ENCODE assay signal across 16 cellular contexts in the genomic region with DNA sequence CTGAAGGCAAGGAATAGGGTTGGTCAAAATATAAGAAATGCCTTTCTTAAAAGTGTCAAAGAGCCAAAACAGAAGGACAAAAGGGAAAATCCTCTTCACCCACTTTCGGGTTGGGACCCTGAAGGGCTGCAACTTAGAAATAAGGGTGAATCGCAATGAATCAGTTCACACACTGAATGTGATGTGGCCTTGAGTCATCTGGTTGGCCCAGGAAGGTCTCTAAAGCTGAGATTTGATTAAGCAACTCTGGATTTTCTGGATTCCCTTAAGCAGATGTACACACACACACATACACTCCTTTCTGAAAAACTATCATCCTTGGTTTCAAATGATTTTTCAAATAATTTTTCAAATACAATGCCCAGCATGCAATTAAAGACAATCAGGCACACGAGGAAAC. TPM values are rescaled to one million over a fixed set of nuclear protein-coding genes. Genes with fewer than 3 reads are reported as not detected.
A peak's percentile ranks its signal among the peaks of the same experiment; 100 is the strongest.
DNase-seq lines count a peak whose midpoint lies in the region; ATAC-seq, FAIRE-seq and TF ChIP-seq lines count a peak whose summit lies in the region.
"Had no signal": no experiment of that assay in that cellular context is flagged by ENCODE, and none has a peak within 500 bp of the region (broad histone marks: within the 10 kb centered on the region; RNA-seq: fewer than 3 reads in every experiment).

No MANE protein-coding gene starts in this region.

- TF ChIP-seq RAD21 in SK-N-SH (IDR thresholded peaks at IDR 0.05; ENCODE audit: low read length) = no peak

- in situ Hi-C loops in KBM-7 (cut with MboI; ENCODE audit: low pct_unique_long_range_greater_than_20kb, low sequenced_read_pairs) = no loop called here

- POLR2A ChIA-PET in SK-N-SH (lab: Yijun Ruan, JAX) = no interaction called here

- peak overlapping the region in 1 of 2 experiments; percentile 25; a peak in 1 of 4 replicates for H3K27ac ChIP-seq in SK-N-SH (ENCODE audit: low read depth in 2 of 2, low read length in 1 of 2)
- H3K27ac ChIP-seq: parathyroid adenoma, vagina had no signal

- no peak for TF ChIP-seq POLR2A in H54 (IDR thresholded peaks at IDR 0.05; ENCODE audit: low read depth, low read length)

- WGBS in SK-N-SH (ENCODE audit: low lambda C conversion rate) = 15% methylated on average over 3 of the region's 3 CpGs

- no peaks in the 10 kb centered on the region for H3K27me3 Mint-ChIP-seq in activated naive CD4-positive, alpha-beta T cell treated with anti-CD3 and anti-CD28 coated beads for 36 hours (ENCODE audit: low read depth)
- H3K27me3 Mint-ChIP-seq in activated naive CD4-positive, alpha-beta T cell treated with anti-CD3 and anti-CD28 coated beads, Interleukin-2, amount 10 ng/mL, durations not matched to agents 7 days and 5 days = no peaks in the 10 kb centered on the region
- no peaks in the 10 kb centered on the region for H3K27me3 Mint-ChIP-seq in stimulated activated naive CD8-positive, alpha-beta T cell treated with anti-CD3 and anti-CD28 coated beads, Interleukin-15, amount 100 ng/mL, for 72 hours
- H3K27me3 Mint-ChIP-seq: activated B cell treated with CpG ODN at 0.5 μM for 24 hours had no signal

- CTCF ChIA-PET in activated naive CD4-positive, alpha-beta T cell treated with anti-CD3 and anti-CD28 coated beads for 36 hours (lab: Charles Lee) = no interaction called here
- CTCF ChIA-PET in activated naive CD4-positive, alpha-beta T cell treated with anti-CD3 and anti-CD28 coated beads, Interleukin-2, amount 10 ng/mL, durations not matched to agents 7 days and 5 days (lab: Charles Lee) = no interaction called here
- CTCF ChIA-PET in SK-N-SH (lab: Yijun Ruan, JAX) = interaction anchor here (0.7 kb wide), 1 partner anchor 107 kb away, joined by 3 read pairs; no protein-coding TSS in a partner anchor

- no peaks in the 10 kb centered on the region for H3K9me3 ChIP-seq in SK-N-SH
- H3K9me3 ChIP-seq: vagina had no signal

- H3K4me3 ChIP-seq in SK-N-SH (ENCODE audit: low read depth in 2 of 2, low read length in 1 of 2) = no peak overlapping the region
- H3K4me3 ChIP-seq: BLaER1 treated with 17β-estradiol and CSF1 and Interleukin-3, amounts not matched to agents 10 nM and 100 nM; vagina had no signal

- intact Hi-C loops in activated naive CD4-positive, alpha-beta T cell treated with anti-CD3 and anti-CD28 coated beads for 36 hours (cut with micrococcal nuclease) = loop anchor here (1.0 kb wide), 1 partner anchor 11 kb away; no protein-coding TSS in a partner anchor

- ATAC-seq in stimulated activated naive CD8-positive, alpha-beta T cell treated with anti-CD3 and anti-CD28 coated beads, Interleukin-15, amount 100 ng/mL, for 72 hours = peak; percentile 67
- ATAC-seq: Right ventricle myocardium inferior had no signal

- peaks cover 1% of the 10 kb centered on the region for H3K36me3 Mint-ChIP-seq in activated naive CD4-positive, alpha-beta T cell treated with anti-CD3 and anti-CD28 coated beads for 36 hours (ENCODE audit: low read depth)
- H3K36me3 Mint-ChIP-seq in activated naive CD4-positive, alpha-beta T cell treated with anti-CD3 and anti-CD28 coated beads, Interleukin-2, amount 10 ng/mL, durations not matched to agents 7 days and 5 days = no peaks in the 10 kb centered on the region

- H3K4me3 Mint-ChIP-seq in activated naive CD4-positive, alpha-beta T cell treated with anti-CD3 and anti-CD28 coated beads for 36 hours = no peak overlapping the region
- H3K4me3 Mint-ChIP-seq in activated naive CD4-positive, alpha-beta T cell treated with anti-CD3 and anti-CD28 coated beads, Interleukin-2, amount 10 ng/mL, durations not matched to agents 7 days and 5 days = no peak overlapping the region
- H3K4me3 Mint-ChIP-seq in stimulated activated naive CD8-positive, alpha-beta T cell treated with anti-CD3 and anti-CD28 coated beads, Interleukin-15, amount 100 ng/mL, for 72 hours = no peak overlapping the region
- H3K4me3 Mint-ChIP-seq: activated B cell treated with CpG ODN at 0.5 μM for 24 hours, H9 had no signal

- H3K27ac Mint-ChIP-seq in activated naive CD4-positive, alpha-beta T cell treated with anti-CD3 and anti-CD28 coated beads for 36 hours = no peak overlapping the region
- no peak overlapping the region for H3K27ac Mint-ChIP-seq in activated naive CD4-positive, alpha-beta T cell treated with anti-CD3 and anti-CD28 coated beads, Interleukin-2, amount 10 ng/mL, durations not matched to agents 7 days and 5 days
- no peak overlapping the region for H3K27ac Mint-ChIP-seq in stimulated activated naive CD8-positive, alpha-beta T cell treated with anti-CD3 and anti-CD28 coated beads, Interleukin-15, amount 100 ng/mL, for 72 hours
- H3K27ac Mint-ChIP-seq: activated B cell treated with CpG ODN at 0.5 μM for 24 hours had no signal

- TF ChIP-seq CTCF in SK-N-SH (IDR thresholded peaks at IDR 0.05) = no peak

- no peaks in the 10 kb centered on the region for H3K27me3 ChIP-seq in SK-N-SH (ENCODE audit: insufficient read depth)
- H3K27me3 ChIP-seq: vagina had no signal

- peaks cover 31% of the 10 kb centered on the region; the same call in 1 of the 2 replicates for H3K79me2 ChIP-seq in SK-N-SH (ENCODE audit: insufficient read depth)

- no peak for TF ChIP-seq EP300 in SK-N-SH (IDR thresholded peaks at IDR 0.05; ENCODE audit: borderline replicate concordance in 1 of 2, low read depth in 1 of 2, low read length in 1 of 2)

- no peaks in the 10 kb centered on the region for H3K4me1 ChIP-seq in SK-N-SH (ENCODE audit: control insufficient read depth in 1 of 2, insufficient read depth in 2 of 2, low read depth in 1 of 2, low read length in 1 of 2)
- H3K4me1 ChIP-seq: parathyroid adenoma, vagina had no signal

- H3K9ac ChIP-seq in SK-N-SH = no peak overlapping the region
- H3K9ac ChIP-seq: BLaER1 treated with 17β-estradiol and CSF1 and Interleukin-3, amounts not matched to agents 10 nM and 100 nM; parathyroid adenoma had no signal

- peaks cover 41% of the 10 kb centered on the region for H3K4me1 Mint-ChIP-seq in activated naive CD4-positive, alpha-beta T cell treated with anti-CD3 and anti-CD28 coated beads for 36 hours (ENCODE audit: low read depth)
- no peaks in the 10 kb centered on the region for H3K4me1 Mint-ChIP-seq in activated naive CD4-positive, alpha-beta T cell treated with anti-CD3 and anti-CD28 coated beads, Interleukin-2, amount 10 ng/mL, durations not matched to agents 7 days and 5 days
- peaks cover 28% of the 10 kb centered on the region for H3K4me1 Mint-ChIP-seq in stimulated activated naive CD8-positive, alpha-beta T cell treated with anti-CD3 and anti-CD28 coated beads, Interleukin-15, amount 100 ng/mL, for 72 hours

- no peak overlapping the region for H2AFZ ChIP-seq in SK-N-SH (ENCODE audit: low read depth)
- H2AFZ ChIP-seq: parathyroid adenoma had no signal

- H3K9me2 ChIP-seq in SK-N-SH = no peaks in the 10 kb centered on the region

- H3K4me2 ChIP-seq in SK-N-SH = peak overlapping the region; percentile 39; the same call in 1 of the 2 replicates

- DNase-seq in activated naive CD4-positive, alpha-beta T cell treated with anti-CD3 and anti-CD28 coated beads for 36 hours = peak; percentile 37
- no peak for DNase-seq in activated naive CD4-positive, alpha-beta T cell treated with anti-CD3 and anti-CD28 coated beads, Interleukin-2, amount 10 ng/mL, durations not matched to agents 7 days and 5 days
- no peak for DNase-seq in SK-N-SH
- peak; percentile 32 for DNase-seq in fibroblast of the conjunctiva (ENCODE audit: low read depth)
- no peak for DNase-seq in stimulated activated naive CD8-positive, alpha-beta T cell treated with anti-CD3 and anti-CD28 coated beads, Interleukin-15, amount 100 ng/mL, for 72 hours
- no peak for DNase-seq in KBM-7
- no peak for DNase-seq in H54 (ENCODE audit: insufficient read length, low spot score)
- DNase-seq in T-helper 9 cell = no peak
- DNase-seq: activated B cell treated with CpG ODN at 0.5 μM for 24 hours, H9, left cardiac atrium, MM.1S had no signal

- 0 out of 2 replicates have a peak, but pooled peaks cover 5% of the 10 kb centered on the region for H4K20me1 ChIP-seq in SK-N-SH (ENCODE audit: insufficient read depth)

- FAIRE-seq in H54 (lab: Jason Lieb, UNC) = no peak

- H3F3A ChIP-seq in SK-N-SH (replicated peaks; ENCODE audit: insufficient read depth) = no peaks in the 10 kb centered on the region

- peaks cover 0 to 3% of the 10 kb centered on the region in 2 experiments for H3K36me3 ChIP-seq in SK-N-SH (replicated peaks in 1 of 2; ENCODE audit: control insufficient read depth in 1 of 2, insufficient read depth in 2 of 2, low read length in 1 of 2)
- H3K36me3 ChIP-seq: vagina had no signal

- H3K9me3 Mint-ChIP-seq in activated naive CD4-positive, alpha-beta T cell treated with anti-CD3 and anti-CD28 coated beads for 36 hours = no peaks in the 10 kb centered on the region
- no peaks in the 10 kb centered on the region for H3K9me3 Mint-ChIP-seq in activated naive CD4-positive, alpha-beta T cell treated with anti-CD3 and anti-CD28 coated beads, Interleukin-2, amount 10 ng/mL, durations not matched to agents 7 days and 5 days
- H3K9me3 Mint-ChIP-seq in stimulated activated naive CD8-positive, alpha-beta T cell treated with anti-CD3 and anti-CD28 coated beads, Interleukin-15, amount 100 ng/mL, for 72 hours = no peaks in the 10 kb centered on the region
- H3K9me3 Mint-ChIP-seq: activated B cell treated with CpG ODN at 0.5 μM for 24 hours had no signal

TF ChIP-seq in SK-N-SH, 30 proteins besides CTCF, POLR2A, EP300 and RAD21 (continues in another document):
- peak; percentile 59; the same call in 1 of the 2 replicates for TF ChIP-seq FOSL2 (IDR thresholded peaks at IDR 0.05; ENCODE audit: borderline replicate concordance, low read depth)

RNA-seq across cellular contexts. Expression of gene TAB3, which starts 13.1 kb away (rescaled TPM):
- total RNA-seq in activated naive CD4-positive, alpha-beta T cell treated with anti-CD3 and anti-CD28 coated beads for 36 hours = 10 to 100 TPM; 13.6 to 15.7 TPM
- 9.2 and 13.1 TPM in 2 replicates for polyA plus RNA-seq in SK-N-SH (2012; rRNA removed)
- 11.8 and 12.5 TPM in 2 replicates for polyA plus RNA-seq in SK-N-SH (2012; cell fraction: cytosol; rRNA removed)
- 8.1 and 17.8 TPM in 2 replicates for polyA plus RNA-seq in SK-N-SH (2012; cell fraction: nucleus; rRNA removed)

Comparison
In these comparisons a context has a peak if more than half of its experiments do, and no peak if none do; other contexts are left out.
1. DNase-seq: peak in activated naive CD4-positive, alpha-beta T cell treated with anti-CD3 and anti-CD28 coated beads for 36 hours (single experiment) and fibroblast of the conjunctiva (single experiment); none in activated naive CD4-positive, alpha-beta T cell treated with anti-CD3 and anti-CD28 coated beads, Interleukin-2, amount 10 ng/mL, durations not matched to agents 7 days and 5 days (single experiment), SK-N-SH (single experiment), stimulated activated naive CD8-positive, alpha-beta T cell treated with anti-CD3 and anti-CD28 coated beads, Interleukin-15, amount 100 ng/mL, for 72 hours (0 of 2), KBM-7 (single experiment), H54 (single experiment) and T-helper 9 cell (single experiment).